Comparison of ENCODE assay signal across 24 cellular contexts in genomic region chr12:79433465-79434072, GRCh38.
"Had no signal": no experiment of that assay in that cellular context is flagged by ENCODE, and none has a peak within 500 bp of the region (broad histone marks: within the 10 kb centered on the region; RNA-seq: fewer than 3 reads in every experiment).

No MANE protein-coding gene starts in this region.

- H3K9me3 ChIP-seq: gastroesophageal sphincter, heart left ventricle, mucosa of descending colon, neutrophil, pancreas, right lobe of liver, thoracic aorta, tibial nerve, upper lobe of left lung had no signal

- H2AFZ ChIP-seq: hepatocyte had no signal

- H3K4me1 ChIP-seq: foreskin keratinocyte, gastroesophageal sphincter, heart left ventricle, pancreas, right lobe of liver, tibial nerve, upper lobe of left lung had no signal

- ATAC-seq: effector memory CD8-positive, alpha-beta T cell; foreskin keratinocyte; gastroesophageal sphincter; heart left ventricle; left lobe of liver; mucosa of descending colon; natural killer cell treated with Interleukin-12 subunit alpha and Interleukin-12 subunit beta and Interleukin-15 and Interleukin-18, amount 100 ng/mL, for 72 hours; pancreas; right lobe of liver; stimulated activated naive B cell treated with anti-CD40 and anti-IgM and Interleukin-4, amounts not matched to agents 10 μg/mL and 1 μg/mL and 100 μg/mL, for 72 hours had no signal

- H3K27ac ChIP-seq: foreskin keratinocyte, gastroesophageal sphincter, heart left ventricle, hepatocyte, neutrophil, pancreas, right lobe of liver, thoracic aorta, tibial nerve, upper lobe of left lung had no signal

- H3K79me2 ChIP-seq: hepatocyte had no signal

- H3K4me2 ChIP-seq: hepatocyte had no signal

- H3K36me3 ChIP-seq: gastroesophageal sphincter, heart left ventricle, neutrophil, pancreas, right lobe of liver, thoracic aorta, tibial nerve, upper lobe of left lung had no signal

- FAIRE-seq: kidney, pancreas, small intestine, urothelium cell line had no signal

- H3K4me3 ChIP-seq: gastroesophageal sphincter, heart left ventricle, hepatocyte, lung, mucosa of descending colon, pancreas, right lobe of liver, thoracic aorta, tibial nerve, upper lobe of left lung had no signal

- DNase-seq: cortex of kidney; effector memory CD8-positive, alpha-beta T cell; foreskin keratinocyte; heart left ventricle; kidney; mesenchymal stem cell; mucosa of descending colon; naive B cell; pancreas; right lobe of liver; small intestine; stimulated activated CD4-positive, alpha-beta T cell treated with anti-CD3 and anti-CD28 coated beads, Interleukin-15, amount 100 ng/mL, for 24 hours; stimulated activated CD4-positive, alpha-beta T cell treated with anti-CD3 and anti-CD28 coated beads, Interleukin-2, amount 100 ng/mL, for 48 hours; stimulated activated naive B cell treated with anti-CD40 and anti-IgM and Interleukin-4, amounts not matched to agents 10 μg/mL and 1 μg/mL and 100 μg/mL, for 72 hours; upper lobe of left lung had no signal

- H3K27me3 ChIP-seq: foreskin keratinocyte, gastroesophageal sphincter, heart left ventricle, hepatocyte, neutrophil, pancreas, right lobe of liver, tibial nerve, upper lobe of left lung had no signal
